Comparison of ENCODE assay signal across 20 cellular contexts in genomic region chr1:240441684-240442083, GRCh38.
DNase-seq lines count a peak whose midpoint lies in the region; ATAC-seq, FAIRE-seq and TF ChIP-seq lines count a peak whose summit lies in the region.
"Had no signal": no experiment of that assay in that cellular context is flagged by ENCODE, and none has a peak within 500 bp of the region (broad histone marks: within the 10 kb centered on the region; RNA-seq: fewer than 3 reads in every experiment).

No MANE protein-coding gene starts in this region.

- H3K4me3 ChIP-seq in AG09309 (ENCODE audit: control insufficient read depth, low read depth, low read length) (no peak overlapping the region), mucosa of descending colon (no peak overlapping the region)
- H3K4me3 ChIP-seq: BLaER1 treated with 17β-estradiol and CSF1 and Interleukin-3, amounts not matched to agents 10 nM and 100 nM; GM23248 had no signal

- POLR2A ChIA-PET in GM10248 (lab: Yijun Ruan, JAX), result no interaction called here

- FAIRE-seq in D721Med (lab: Jason Lieb, UNC), result peak; percentile 51
- FAIRE-seq: GM12891, GM19239 had no signal

- DNase-seq in AG09309 (ENCODE audit: low read depth) (peak; percentile 53), D721Med (ENCODE audit: insufficient read length, low spot score) (no peak), LoVo (ENCODE audit: low spot score) (peak; percentile 3), mucosa of descending colon (no peak), GM10248 (ENCODE audit: extremely low spot score) (no peak)
- DNase-seq: ACHN; CD4-positive, alpha-beta T cell; DMS153; DMS79 treated with DMSO at 0.1 percent for 48 hours; GM23248; HCEC 1CT; Karpas-422; KBM-7 had no signal

- TF ChIP-seq CTCF in AG09309 (IDR thresholded peaks at IDR 0.05; ENCODE audit: control insufficient read depth, insufficient read depth, low read depth, low read length, missing control alignments), result no peak
- no peak for TF ChIP-seq CTCF in D721Med (IDR thresholded peaks at IDR 0.05; ENCODE audit: insufficient read depth, missing control alignments)
- no peak for TF ChIP-seq CTCF in mucosa of descending colon (IDR thresholded peaks at IDR 0.05)
- no peak for TF ChIP-seq CTCF in GM10248 (IDR thresholded peaks at IDR 0.05; ENCODE audit: control extremely low read depth, extremely low read depth, low read depth, missing control alignments)

- no peaks in the 10 kb centered on the region for H3K9me3 ChIP-seq in mucosa of descending colon
- H3K9me3 ChIP-seq: BLaER1 treated with 17β-estradiol and CSF1 and Interleukin-3, amounts not matched to agents 10 nM and 100 nM; Caco-2 had no signal

- intact Hi-C loops in mucosa of descending colon (cut with DNase I, micrococcal nuclease), result no loop called here

- no peaks in the 10 kb centered on the region for H3K4me1 ChIP-seq in mucosa of descending colon (ENCODE audit: low read depth)
- H3K4me1 ChIP-seq: BLaER1 treated with 17β-estradiol and CSF1 and Interleukin-3, amounts not matched to agents 10 nM and 100 nM; Caco-2 had no signal

- H3K36me3 ChIP-seq in mucosa of descending colon (ENCODE audit: low read depth), result no peaks in the 10 kb centered on the region
- H3K36me3 ChIP-seq: BLaER1 treated with 17β-estradiol and CSF1 and Interleukin-3, amounts not matched to agents 10 nM and 100 nM had no signal

- ATAC-seq in mucosa of descending colon, result peak; percentile 76
- ATAC-seq in HG03139 (IDR thresholded peaks at IDR 0.05; ENCODE audit: unreplicated experiment), result no peak
- ATAC-seq in HG03378 (IDR thresholded peaks at IDR 0.05; ENCODE audit: unreplicated experiment), result no peak
- ATAC-seq in HG02678 (IDR thresholded peaks at IDR 0.05; ENCODE audit: unreplicated experiment), result no peak

- CTCF ChIA-PET in GM10248 (lab: Yijun Ruan, JAX), result no interaction called here

Comparison
In these comparisons a context has a peak if more than half of its experiments do, and no peak if none do; other contexts are left out.
1. DNase-seq: peak in AG09309 (single experiment) and LoVo (single experiment); none in D721Med (single experiment), mucosa of descending colon (0 of 3) and GM10248 (single experiment).